Comparison of ENCODE assay signal across 14 cellular contexts in the genomic region with DNA sequence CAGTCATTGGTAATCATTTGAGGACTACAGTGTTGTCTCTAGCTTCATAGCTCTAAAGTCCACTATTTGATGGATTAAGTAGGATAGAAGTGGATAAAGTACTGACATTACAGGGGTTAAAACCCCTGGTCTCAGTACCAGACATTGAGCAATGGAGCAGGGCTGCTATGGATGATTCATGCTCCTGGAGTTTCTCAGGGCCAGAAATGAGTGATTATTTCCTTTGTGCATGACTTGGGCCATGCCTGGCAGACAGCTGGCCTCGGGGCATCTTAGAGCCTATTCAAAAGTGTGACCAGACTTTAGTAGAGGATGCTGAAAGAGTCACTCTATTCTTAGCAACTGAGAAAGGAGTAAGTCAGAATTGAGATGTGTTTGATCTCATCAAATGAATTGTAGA.
DNase-seq lines count a peak whose midpoint lies in the region; ATAC-seq, FAIRE-seq and TF ChIP-seq lines count a peak whose summit lies in the region.
"Had no signal": no experiment of that assay in that cellular context is flagged by ENCODE, and none has a peak within 500 bp of the region (broad histone marks: within the 10 kb centered on the region; RNA-seq: fewer than 3 reads in every experiment).

No MANE protein-coding gene starts in this region.

- H3K9me3 ChIP-seq in keratinocyte (ENCODE audit: control insufficient read depth, low read depth, low read length): no peaks in the 10 kb centered on the region

- H3K9me3 Mint-ChIP-seq in stimulated activated memory B cell treated with anti-CD40 and anti-IgM and Interleukin-4, amounts not matched to agents 10 μg/mL and 1 μg/mL and 100 μg/mL, for 72 hours: no peaks in the 10 kb centered on the region

- TF ChIP-seq CTCF in AG09319 (IDR thresholded peaks at IDR 0.05; ENCODE audit: low read depth, low read length) (no peak), astrocyte of the spinal cord (IDR thresholded peaks at IDR 0.05; ENCODE audit: low read depth, low read length) (no peak), keratinocyte (optimal IDR thresholded peaks at IDR 0.05 in 1 of 3, IDR thresholded peaks at IDR 0.05 in 1 of 3, conservative IDR thresholded peaks at IDR 0.05 in 1 of 3; ENCODE audit: extremely low read depth in 1 of 3, insufficient read depth in 2 of 3, low read length in 3 of 3) (no peak)

- no peaks in the 10 kb centered on the region for H3K27me3 Mint-ChIP-seq in stimulated activated memory B cell treated with anti-CD40 and anti-IgM and Interleukin-4, amounts not matched to agents 10 μg/mL and 1 μg/mL and 100 μg/mL, for 72 hours

- H3K9ac ChIP-seq in keratinocyte (ENCODE audit: control insufficient read depth, extremely low read depth, insufficient read depth, low read length): no peak overlapping the region

- no peak for ATAC-seq in HG02642 (IDR thresholded peaks at IDR 0.05; ENCODE audit: poor library complexity, unreplicated experiment)
- no peak for ATAC-seq in stimulated activated memory B cell treated with anti-CD40 and anti-IgM and Interleukin-4, amounts not matched to agents 10 μg/mL and 1 μg/mL and 100 μg/mL, for 72 hours
- ATAC-seq in GM21526 (IDR thresholded peaks at IDR 0.05; ENCODE audit: low FRiP score, unreplicated experiment): no peak
- ATAC-seq: naive thymus-derived CD4-positive, alpha-beta T cell; Panc1; WTC11 had no signal

- H4K20me1 ChIP-seq in keratinocyte (ENCODE audit: control insufficient read depth, extremely low read depth, insufficient read depth, low read length): no peaks in the 10 kb centered on the region

- H3K4me3 ChIP-seq in astrocyte of the spinal cord (ENCODE audit: low read depth, low read length) (no peak overlapping the region), keratinocyte (ENCODE audit: control insufficient read depth in 2 of 3, extremely low read depth in 1 of 3, insufficient read depth in 2 of 3, low read depth in 1 of 3, low read length in 3 of 3) (no peak overlapping the region)

- peak; percentile 76 for DNase-seq in AG09319 (ENCODE audit: extremely low read depth, low read depth)
- peak; percentile 88 for DNase-seq in HT1080 (ENCODE audit: low read depth)
- peak; percentile 68 for DNase-seq in astrocyte of the spinal cord (ENCODE audit: low read depth, low spot score)
- DNase-seq in keratinocyte (ENCODE audit: low read depth, low spot score): peak; percentile 66
- no peak for DNase-seq in activated CD8-positive, alpha-beta memory T cell treated with anti-CD3 and anti-CD28 coated beads for 24 hours
- DNase-seq: activated effector memory CD4-positive, alpha-beta T cell treated with Interleukin-2 at 50 U/mL for 16 hours; naive thymus-derived CD4-positive, alpha-beta T cell; NCI-H187 treated with DMSO at 0.1 percent for 48 hours; stimulated activated naive CD4-positive, alpha-beta T cell had no signal

- H3K4me3 Mint-ChIP-seq in stimulated activated memory B cell treated with anti-CD40 and anti-IgM and Interleukin-4, amounts not matched to agents 10 μg/mL and 1 μg/mL and 100 μg/mL, for 72 hours: no peak overlapping the region
- H3K4me3 Mint-ChIP-seq: naive thymus-derived CD4-positive, alpha-beta T cell; WTC11 had no signal

- in situ Hi-C loops in astrocyte of the spinal cord (cut with HindIII; ENCODE audit: low sequenced_read_pairs): no loop called here

- dilution Hi-C loops in keratinocyte (cut with MboI; ENCODE audit: extremely low pct_ligation_motif_present, low sequenced_read_pairs): no loop called here

- no peaks in the 10 kb centered on the region for H3K36me3 Mint-ChIP-seq in stimulated activated memory B cell treated with anti-CD40 and anti-IgM and Interleukin-4, amounts not matched to agents 10 μg/mL and 1 μg/mL and 100 μg/mL, for 72 hours
- H3K36me3 Mint-ChIP-seq: naive thymus-derived CD4-positive, alpha-beta T cell; WTC11 had no signal

- H3K4me1 Mint-ChIP-seq in stimulated activated memory B cell treated with anti-CD40 and anti-IgM and Interleukin-4, amounts not matched to agents 10 μg/mL and 1 μg/mL and 100 μg/mL, for 72 hours: no peaks in the 10 kb centered on the region
- H3K4me1 Mint-ChIP-seq: naive thymus-derived CD4-positive, alpha-beta T cell; WTC11 had no signal

- H3K4me2 ChIP-seq in keratinocyte (ENCODE audit: control insufficient read depth, extremely low read depth, insufficient read depth, low read depth, low read length): no peak overlapping the region

- no peak overlapping the region for H2AFZ ChIP-seq in keratinocyte (ENCODE audit: control insufficient read depth, low read length)

- H3K9me1 ChIP-seq in keratinocyte (ENCODE audit: control insufficient read depth, extremely low read depth, insufficient read depth, low read length): no peaks in the 10 kb centered on the region

- H3K27me3 ChIP-seq in keratinocyte (ENCODE audit: control insufficient read depth, extremely low read depth, insufficient read depth, low read length): no peaks in the 10 kb centered on the region

- peaks cover 16% of the 10 kb centered on the region for H3K4me1 ChIP-seq in keratinocyte (ENCODE audit: control insufficient read depth, extremely low read depth, insufficient read depth, low read length)

- no peaks in the 10 kb centered on the region for H3K36me3 ChIP-seq in keratinocyte (ENCODE audit: control insufficient read depth in 2 of 2, extremely low read depth in 1 of 2, insufficient read depth in 2 of 2, low read length in 2 of 2)

- H3K79me2 ChIP-seq in keratinocyte (ENCODE audit: control insufficient read depth, insufficient read depth, low read length): no peaks in the 10 kb centered on the region

- H3K27ac Mint-ChIP-seq in stimulated activated memory B cell treated with anti-CD40 and anti-IgM and Interleukin-4, amounts not matched to agents 10 μg/mL and 1 μg/mL and 100 μg/mL, for 72 hours: no peak overlapping the region
- H3K27ac Mint-ChIP-seq: naive thymus-derived CD4-positive, alpha-beta T cell; WTC11 had no signal

- peak; percentile 63 for FAIRE-seq in keratinocyte (lab: Jason Lieb, UNC)

- H3K27ac ChIP-seq in keratinocyte (ENCODE audit: control insufficient read depth, insufficient read depth, low read length): no peak overlapping the region
